23 cellular contexts compared by ENCODE assay signal in genomic region chr1:199264283-199264682, GRCh38.
"Had no signal": no experiment of that assay in that cellular context is flagged by ENCODE, and none has a peak within 500 bp of the region (broad histone marks: within the 10 kb centered on the region; RNA-seq: fewer than 3 reads in every experiment).

No MANE protein-coding gene starts in this region.

- H3K27me3 Mint-ChIP-seq: progenitor cell of endocrine pancreas; stimulated activated memory B cell treated with anti-CD40 and anti-IgM and Interleukin-4, amounts not matched to agents 10 μg/mL and 1 μg/mL and 100 μg/mL, for 72 hours had no signal

- H3K9me3 Mint-ChIP-seq: natural killer cell; neural crest cell; stimulated activated memory B cell treated with anti-CD40 and anti-IgM and Interleukin-4, amounts not matched to agents 10 μg/mL and 1 μg/mL and 100 μg/mL, for 72 hours had no signal

- H3K36me3 Mint-ChIP-seq: natural killer cell; stimulated activated memory B cell treated with anti-CD40 and anti-IgM and Interleukin-4, amounts not matched to agents 10 μg/mL and 1 μg/mL and 100 μg/mL, for 72 hours had no signal

- H3K4me3 ChIP-seq: dorsolateral prefrontal cortex, esophagus muscularis mucosa, gastrocnemius medialis, heart right ventricle, ovary, stomach, thoracic aorta, transverse colon had no signal

- H3K36me3 ChIP-seq: esophagus muscularis mucosa, gastrocnemius medialis, heart right ventricle, ovary, stomach, thoracic aorta, transverse colon had no signal

- ATAC-seq: gastrocnemius medialis; heart right ventricle; left lobe of liver; natural killer cell; right cardiac atrium; stimulated activated memory B cell treated with anti-CD40 and anti-IgM and Interleukin-4, amounts not matched to agents 10 μg/mL and 1 μg/mL and 100 μg/mL, for 72 hours had no signal

- DNase-seq: cortex of kidney; dorsolateral prefrontal cortex; effector CD8-positive, alpha-beta T cell; gastrocnemius medialis; heart right ventricle; islet precursor cell; mammary epithelial cell; natural killer cell; nucleus accumbens; ovary; right cardiac atrium; stimulated activated CD4-positive, alpha-beta T cell treated with anti-CD3 and anti-CD28 coated beads, Interleukin-4, amount 100 ng/mL, for 1 hour; stimulated activated CD8-positive, alpha-beta memory T cell treated with anti-CD3 and anti-CD28 coated beads, Interleukin-4, amount 100 ng/mL, for 48 hours; stomach; substantia nigra; transverse colon had no signal

- H3K4me3 Mint-ChIP-seq: natural killer cell; neural crest cell; stimulated activated memory B cell treated with anti-CD40 and anti-IgM and Interleukin-4, amounts not matched to agents 10 μg/mL and 1 μg/mL and 100 μg/mL, for 72 hours had no signal

- H3K27ac ChIP-seq: dorsolateral prefrontal cortex, epithelial cell of prostate, esophagus muscularis mucosa, gastrocnemius medialis, heart right ventricle, ovary, stomach, thoracic aorta, transverse colon had no signal

- H3K9me3 ChIP-seq: esophagus muscularis mucosa, gastrocnemius medialis, heart right ventricle, ovary, stomach, thoracic aorta, transverse colon had no signal

- H3K27me3 ChIP-seq: dorsolateral prefrontal cortex, esophagus muscularis mucosa, gastrocnemius medialis, heart right ventricle, ovary, stomach, transverse colon had no signal

- H3K27ac Mint-ChIP-seq: natural killer cell; progenitor cell of endocrine pancreas; stimulated activated memory B cell treated with anti-CD40 and anti-IgM and Interleukin-4, amounts not matched to agents 10 μg/mL and 1 μg/mL and 100 μg/mL, for 72 hours had no signal

- H3K4me1 ChIP-seq: esophagus muscularis mucosa, gastrocnemius medialis, heart right ventricle, stomach, transverse colon had no signal

- H3K4me1 Mint-ChIP-seq: natural killer cell; neural crest cell; stimulated activated memory B cell treated with anti-CD40 and anti-IgM and Interleukin-4, amounts not matched to agents 10 μg/mL and 1 μg/mL and 100 μg/mL, for 72 hours had no signal
